In the genomic region with DNA sequence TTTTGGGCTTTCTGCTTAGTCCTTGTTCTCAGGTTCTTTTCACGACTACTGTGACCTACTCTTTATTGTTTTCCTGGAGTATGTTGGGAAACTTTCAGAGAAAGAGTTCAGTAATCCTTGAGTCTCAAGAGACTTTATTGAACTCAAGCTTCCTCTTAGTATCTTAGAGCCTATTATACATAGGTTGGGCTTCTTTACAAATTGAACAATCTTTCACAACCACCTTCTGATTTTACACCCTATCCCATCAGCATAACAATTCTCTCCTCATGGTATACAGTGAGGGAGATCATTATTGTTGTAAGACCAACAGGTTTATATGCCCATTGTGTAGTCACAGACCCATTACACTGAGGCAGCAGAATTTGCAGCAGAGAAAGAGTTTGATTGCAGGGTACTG, we compare ENCODE assay signal across 24 cellular contexts.
"Had no signal": no experiment of that assay in that cellular context is flagged by ENCODE, and none has a peak within 500 bp of the region (broad histone marks: within the 10 kb centered on the region; RNA-seq: fewer than 3 reads in every experiment).

No MANE protein-coding gene starts in this region.

- H2AFZ ChIP-seq: PC-9 had no signal

- H3K27ac ChIP-seq: KMS-11, PC-9, Peyer's patch, SJCRH30 had no signal

- FAIRE-seq: HepG2 had no signal

- DNase-seq: IMR-90, Kasumi-1, MM.1S, NCI-H1092 treated with DMSO at 0.1 percent for 48 hours, NCI-H1436, NCI-H187, NCI-H2029, NCI-H2081 treated with DMSO at 0.1 percent for 48 hours, NCI-H2171, NCI-H226, NCI-H446, NCI-H510A, NCI-H524 treated with DMSO at 0.1 percent for 48 hours, NCI-H69, NCI-H774, Peyer's patch, SHP77 treated with DMSO at 0.1 percent for 48 hours, SJCRH30, T-helper 1 cell had no signal

- H3K4me2 ChIP-seq: KMS-11, PC-9 had no signal

- H3K4me3 ChIP-seq: PC-9, Peyer's patch, SJCRH30 had no signal

- H3K27me3 ChIP-seq: Peyer's patch, SJCRH30 had no signal

- H3K36me3 ChIP-seq: Peyer's patch, SJCRH30 had no signal

- H3K4me1 ChIP-seq: Peyer's patch, SJCRH30 had no signal

- H3K9ac ChIP-seq: KMS-11 had no signal

- ATAC-seq: HepG2, Right ventricle myocardium inferior, SK-N-SH treated with all-trans-retinoic acid at 6 μM for 48 hours had no signal
